Comparison of ENCODE assay signal across 9 cellular contexts in genomic region chr4:70925899-70926635, GRCh38. TPM values are rescaled to one million over a fixed set of nuclear protein-coding genes. Genes with fewer than 3 reads are reported as not detected.
DNase-seq lines count a peak whose midpoint lies in the region; ATAC-seq and TF ChIP-seq lines count a peak whose summit lies in the region.
"Had no signal": no experiment of that assay in that cellular context is flagged by ENCODE, and none has a peak within 500 bp of the region (broad histone marks: within the 10 kb centered on the region; RNA-seq: fewer than 3 reads in every experiment).

No MANE protein-coding gene starts in this region.

- peak overlapping the region in 1 of 2 donors; percentile 64 for H3K27ac Mint-ChIP-seq in T-cell

- peak overlapping the region in 2 of 3 donors; percentile 5 to 19 for H3K4me3 Mint-ChIP-seq in T-cell

- POLR2A ChIA-PET in T-cell (lab: Charles Lee) = interaction anchor here in 1 of 2 donors (0.8 kb wide), 1 partner anchor 223 kb away, joined by 7 read pairs; no protein-coding TSS in a partner anchor

- no peak for DNase-seq in T-cell
- DNase-seq in GM19240 (ENCODE audit: insufficient read length, low spot score) = no peak
- DNase-seq in vagina (ENCODE audit: extremely low spot score in 2 of 2) = no peak
- DNase-seq in NCI-H1417 (lab: John Stamatoyannopoulos, UW) = no peak
- DNase-seq in NCI-H2171 (lab: John Stamatoyannopoulos, UW) = no peak
- DNase-seq: KBM-7 had no signal

- H3K4me2 ChIP-seq in BLaER1 treated with 17β-estradiol and CSF1 and Interleukin-3, amounts not matched to agents 10 nM and 100 nM = peak overlapping the region; percentile 42 to 74 (median 56)

- H3K36me3 ChIP-seq in BLaER1 treated with 17β-estradiol and CSF1 and Interleukin-3, amounts not matched to agents 10 nM and 100 nM = peaks cover 6 to 27% (median 14%) of the 10 kb centered on the region in 11 experiments; a peak in 19 of 22 replicates
- no peaks in the 10 kb centered on the region for H3K36me3 ChIP-seq in vagina

- H3K9me3 ChIP-seq in BLaER1 treated with 17β-estradiol and CSF1 and Interleukin-3, amounts not matched to agents 10 nM and 100 nM (replicated peaks in 1 of 11) = peaks cover 0 to 8% (median 5%) of the 10 kb centered on the region in 11 experiments; a peak in 16 of 22 replicates
- no peaks in the 10 kb centered on the region for H3K9me3 ChIP-seq in vagina

- no peak overlapping the region for H3K4me3 ChIP-seq in BLaER1 treated with 17β-estradiol and CSF1 and Interleukin-3, amounts not matched to agents 10 nM and 100 nM
- no peak overlapping the region for H3K4me3 ChIP-seq in vagina

- no peaks in the 10 kb centered on the region for H3K9me3 Mint-ChIP-seq in T-cell

- intact Hi-C loops in vagina (cut with DNase I) = no loop called here

- H3K27me3 Mint-ChIP-seq in T-cell = no peaks in the 10 kb centered on the region

- CTCF ChIA-PET in T-cell (lab: Charles Lee) = no interaction called here

- H3K36me3 Mint-ChIP-seq in T-cell = peaks cover 2% of the 10 kb centered on the region

- H3K27ac ChIP-seq in BLaER1 treated with 17β-estradiol and CSF1 and Interleukin-3, amounts not matched to agents 10 nM and 100 nM = peak overlapping the region in 4 of 11 experiments; percentile 14 to 46 (median 23); a peak in 6 of 22 replicates
- no peak overlapping the region for H3K27ac ChIP-seq in vagina

- no peaks in the 10 kb centered on the region for H3K27me3 ChIP-seq in BLaER1 treated with 17β-estradiol and CSF1 and Interleukin-3, amounts not matched to agents 10 nM and 100 nM
- no peaks in the 10 kb centered on the region for H3K27me3 ChIP-seq in vagina

- peaks cover 7 to 75% (median 39%) of the 10 kb centered on the region in 11 experiments; a peak in 16 of 22 replicates for H4K20me1 ChIP-seq in BLaER1 treated with 17β-estradiol and CSF1 and Interleukin-3, amounts not matched to agents 10 nM and 100 nM

- ATAC-seq in GM19025 (IDR thresholded peaks at IDR 0.05; ENCODE audit: low read depth, unreplicated experiment) (peak; percentile 80), HG02885 (IDR thresholded peaks at IDR 0.05; ENCODE audit: poor library complexity, unreplicated experiment) (peak; percentile 79), T-cell (replicated peaks in 1 of 4) (no peak)

- peak overlapping the region in 4 of 11 experiments; percentile 17 to 42 (median 30); a peak in 2 of 22 replicates for H3K9ac ChIP-seq in BLaER1 treated with 17β-estradiol and CSF1 and Interleukin-3, amounts not matched to agents 10 nM and 100 nM

- peaks cover 25 to 48% (median 30%) of the 10 kb centered on the region in 10 experiments for H3K4me1 ChIP-seq in BLaER1 treated with 17β-estradiol and CSF1 and Interleukin-3, amounts not matched to agents 10 nM and 100 nM
- H3K4me1 ChIP-seq in vagina = no peaks in the 10 kb centered on the region

- TF ChIP-seq CTCF in vagina (IDR thresholded peaks at IDR 0.05) = no peak

- peaks cover 35 to 54% (median 45%) of the 10 kb centered on the region in 3 donors for H3K4me1 Mint-ChIP-seq in T-cell

- TF ChIP-seq POLR2A in vagina (IDR thresholded peaks at IDR 0.05) = no peak

RNA-seq across cellular contexts. Expression of gene MOB1B, which starts 23.9 kb away (rescaled TPM):
- total RNA-seq in T-cell (10 to 100 TPM; 10.7 to 16.0 (median 11.2) TPM), vagina (13.0 TPM)

Comparison
In these comparisons a context has a peak if more than half of its experiments do, and no peak if none do; other contexts are left out.
1. ATAC-seq: peak in GM19025 (single experiment) and HG02885 (single experiment); none in T-cell (0 of 4).